In the genomic region with DNA sequence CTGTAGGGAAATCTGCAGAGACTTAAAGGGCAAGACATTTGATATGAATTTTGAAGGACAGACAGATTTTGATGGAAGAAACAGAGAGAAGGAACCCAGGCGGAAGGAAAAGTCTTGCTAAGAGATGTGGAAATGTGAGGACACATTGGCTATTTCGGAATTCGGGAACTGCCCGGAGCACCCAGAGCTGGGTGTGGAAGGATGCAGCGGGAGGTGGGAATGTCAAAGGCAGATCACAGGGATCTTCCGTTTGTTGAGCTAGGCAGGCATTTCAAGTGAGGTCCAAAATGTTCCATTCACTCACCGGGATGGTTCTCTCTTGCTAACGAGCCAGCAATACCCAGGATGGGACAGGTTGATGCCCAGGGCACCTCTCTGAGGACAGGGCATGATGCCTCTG, we compare ENCODE assay signal across 29 cellular contexts.
"Had no signal": no experiment of that assay in that cellular context is flagged by ENCODE, and none has a peak within 500 bp of the region (broad histone marks: within the 10 kb centered on the region; RNA-seq: fewer than 3 reads in every experiment).

No MANE protein-coding gene starts in this region.

- H3K27ac Mint-ChIP-seq: naive thymus-derived CD8-positive, alpha-beta T cell; natural killer cell treated with Interleukin-12 subunit alpha and Interleukin-12 subunit beta and Interleukin-15 and Interleukin-18, amount 100 ng/mL, for 72 hours; nephron progenitor cell; progenitor cell of endocrine pancreas; stimulated activated effector memory CD8-positive, alpha-beta T cell treated with anti-CD3 and anti-CD28 coated beads, Interleukin-12 subunit alpha, Interleukin-12 subunit beta, amount 100 ng/mL, for 72 hours; stimulated activated naive B cell treated with anti-CD40 and anti-IgM and Interleukin-4, amounts not matched to agents 10 μg/mL and 1 μg/mL and 100 μg/mL, for 72 hours; stimulated activated naive CD8-positive, alpha-beta T cell treated with anti-CD3 and anti-CD28 coated beads, Interleukin-15, Interleukin-2, amounts not matched to agents 100 ng/mL and 50 ng/mL, for 24 hours had no signal

- ATAC-seq: naive thymus-derived CD8-positive, alpha-beta T cell; natural killer cell treated with Interleukin-12 subunit alpha and Interleukin-12 subunit beta and Interleukin-15 and Interleukin-18, amount 100 ng/mL, for 72 hours; psoas muscle; right cardiac atrium; right lobe of liver; stimulated activated effector memory CD8-positive, alpha-beta T cell treated with anti-CD3 and anti-CD28 coated beads, Interleukin-12 subunit alpha, Interleukin-12 subunit beta, amount 100 ng/mL, for 72 hours; stimulated activated naive B cell treated with anti-CD40 and anti-IgM and Interleukin-4, amounts not matched to agents 10 μg/mL and 1 μg/mL and 100 μg/mL, for 72 hours; upper lobe of right lung had no signal

- H3K4me1 Mint-ChIP-seq: naive thymus-derived CD8-positive, alpha-beta T cell; nephron progenitor cell; stimulated activated effector memory CD8-positive, alpha-beta T cell treated with anti-CD3 and anti-CD28 coated beads, Interleukin-12 subunit alpha, Interleukin-12 subunit beta, amount 100 ng/mL, for 72 hours; stimulated activated naive B cell treated with anti-CD40 and anti-IgM and Interleukin-4, amounts not matched to agents 10 μg/mL and 1 μg/mL and 100 μg/mL, for 72 hours had no signal

- H3K36me3 Mint-ChIP-seq: naive thymus-derived CD8-positive, alpha-beta T cell; stimulated activated effector memory CD8-positive, alpha-beta T cell treated with anti-CD3 and anti-CD28 coated beads, Interleukin-12 subunit alpha, Interleukin-12 subunit beta, amount 100 ng/mL, for 72 hours had no signal

- H3K9me3 Mint-ChIP-seq: natural killer cell treated with Interleukin-12 subunit alpha and Interleukin-12 subunit beta and Interleukin-15 and Interleukin-18, amount 100 ng/mL, for 72 hours; stimulated activated effector memory CD8-positive, alpha-beta T cell treated with anti-CD3 and anti-CD28 coated beads, Interleukin-12 subunit alpha, Interleukin-12 subunit beta, amount 100 ng/mL, for 72 hours had no signal

- DNase-seq: naive thymus-derived CD8-positive, alpha-beta T cell; nephron progenitor cell; nucleus accumbens; ovary; posterior cingulate gyrus; psoas muscle; right cardiac atrium; right lobe of liver; sigmoid colon; small intestine; stimulated activated CD4-positive, alpha-beta T cell treated with anti-CD3 and anti-CD28 coated beads, Interleukin-15, amount 100 ng/mL, for 24 hours; stimulated activated CD4-positive, alpha-beta T cell treated with anti-CD3 and anti-CD28 coated beads, Interleukin-2, amount 100 ng/mL, for 24 hours; stimulated activated CD4-positive, alpha-beta T cell treated with anti-CD3 and anti-CD28 coated beads, Interleukin-2, amount 100 ng/mL, for 48 hours; stimulated activated CD4-positive, alpha-beta T cell treated with anti-CD3 and anti-CD28 coated beads, Interleukin-4, amount 100 ng/mL, for 24 hours; stimulated activated naive B cell treated with anti-CD40 and anti-IgM and Interleukin-4, amounts not matched to agents 10 μg/mL and 1 μg/mL and 100 μg/mL, for 72 hours; stimulated activated naive CD4-positive, alpha-beta T cell treated with Interleukin-2 at 50 U/mL for 16 hours; stomach; thyroid gland; upper lobe of right lung; uterus had no signal

- H3K4me1 ChIP-seq: parathyroid adenoma, psoas muscle, right lobe of liver, sigmoid colon, stomach, thyroid gland, tibial nerve, upper lobe of right lung, uterus had no signal

- H3K4me3 Mint-ChIP-seq: naive thymus-derived CD8-positive, alpha-beta T cell; natural killer cell treated with Interleukin-12 subunit alpha and Interleukin-12 subunit beta and Interleukin-15 and Interleukin-18, amount 100 ng/mL, for 72 hours; nephron progenitor cell; neural crest cell; stimulated activated effector memory CD8-positive, alpha-beta T cell treated with anti-CD3 and anti-CD28 coated beads, Interleukin-12 subunit alpha, Interleukin-12 subunit beta, amount 100 ng/mL, for 72 hours; stimulated activated naive B cell treated with anti-CD40 and anti-IgM and Interleukin-4, amounts not matched to agents 10 μg/mL and 1 μg/mL and 100 μg/mL, for 72 hours; stimulated activated naive CD8-positive, alpha-beta T cell treated with anti-CD3 and anti-CD28 coated beads, Interleukin-15, Interleukin-2, amounts not matched to agents 100 ng/mL and 50 ng/mL, for 24 hours had no signal

- FAIRE-seq: small intestine had no signal

- H3K36me3 ChIP-seq: neutrophil, ovary, right lobe of liver, sigmoid colon, stomach, thoracic aorta, thyroid gland, tibial nerve, upper lobe of right lung, uterus had no signal

- H3K27ac ChIP-seq: neutrophil, ovary, parathyroid adenoma, psoas muscle, right lobe of liver, sigmoid colon, stomach, thoracic aorta, thyroid gland, tibial nerve, upper lobe of right lung, uterus had no signal

- H3K9ac ChIP-seq: parathyroid adenoma had no signal

- H3K27me3 ChIP-seq: ovary, right lobe of liver, sigmoid colon, stomach, thyroid gland, uterus had no signal

- H3K4me3 ChIP-seq: ovary, psoas muscle, right lobe of liver, sigmoid colon, stomach, thoracic aorta, thyroid gland, tibial nerve, upper lobe of right lung, uterus had no signal

- H3K9me3 ChIP-seq: neutrophil, ovary, right lobe of liver, thoracic aorta, thyroid gland had no signal

- H2AFZ ChIP-seq: parathyroid adenoma had no signal
